Comparison of ENCODE assay signal across 2 cellular contexts in genomic region chr6:3761989-3762270, GRCh38.
TF ChIP-seq lines count a peak whose summit lies in the region.

No MANE protein-coding gene starts in this region.

TF ChIP-seq in GM23338, 12 proteins besides CTCF, POLR2A, EP300 and RAD21:
- TF ChIP-seq ZNF462 (CRISPR knock-in tag; IDR thresholded peaks at IDR 0.05) (no peak), STAT1 (IDR thresholded peaks at IDR 0.05; ENCODE audit: unreplicated experiment) (no peak), ZNF114 (CRISPR knock-in tag; IDR thresholded peaks at IDR 0.05) (no peak)

TF ChIP-seq in K562, 482 proteins besides CTCF, POLR2A, EP300 and RAD21:
- TF ChIP-seq CUX1 (CRISPR knock-in tag; IDR thresholded peaks at IDR 0.05) (no peak), SP2 (IDR thresholded peaks at IDR 0.05; ENCODE audit: extremely low read depth, low read depth, low read length, poor library complexity, severe bottlenecking) (no peak), CBFA2T3 (IDR thresholded peaks at IDR 0.05) (no peak), SAFB (IDR thresholded peaks at IDR 0.05; ENCODE audit: borderline replicate concordance, low read depth, low read length) (no peak), CEBPG (CRISPR knock-in tag; IDR thresholded peaks at IDR 0.05) (no peak), CEBPG (tag; conservative IDR thresholded peaks at IDR 0.05 in 1 of 2, IDR thresholded peaks at IDR 0.05 in 1 of 2) (no peak), KAT7 (CRISPR knock-in tag; IDR thresholded peaks at IDR 0.05; ENCODE audit: borderline replicate concordance) (no peak), MXI1 (IDR thresholded peaks at IDR 0.05; ENCODE audit: low read depth, low read length) (no peak), BCOR (IDR thresholded peaks at IDR 0.05) (no peak), OTX1 (CRISPR knock-in tag; IDR thresholded peaks at IDR 0.05) (no peak), CTCFL (IDR thresholded peaks at IDR 0.05; ENCODE audit: borderline replicate concordance, insufficient read depth, low read depth, low read length, poor library complexity, severe bottlenecking) (no peak), HNRNPLL (IDR thresholded peaks at IDR 0.05; ENCODE audit: low read depth, low read length, poor library complexity, severe bottlenecking) (no peak), HDAC3 (IDR thresholded peaks at IDR 0.05; ENCODE audit: borderline replicate concordance, partially characterized antibody) (no peak), PCBP1 (IDR thresholded peaks at IDR 0.05; ENCODE audit: low read depth, low read length, poor library complexity, severe bottlenecking) (no peak)
- TF ChIP-seq, protein P1, sequence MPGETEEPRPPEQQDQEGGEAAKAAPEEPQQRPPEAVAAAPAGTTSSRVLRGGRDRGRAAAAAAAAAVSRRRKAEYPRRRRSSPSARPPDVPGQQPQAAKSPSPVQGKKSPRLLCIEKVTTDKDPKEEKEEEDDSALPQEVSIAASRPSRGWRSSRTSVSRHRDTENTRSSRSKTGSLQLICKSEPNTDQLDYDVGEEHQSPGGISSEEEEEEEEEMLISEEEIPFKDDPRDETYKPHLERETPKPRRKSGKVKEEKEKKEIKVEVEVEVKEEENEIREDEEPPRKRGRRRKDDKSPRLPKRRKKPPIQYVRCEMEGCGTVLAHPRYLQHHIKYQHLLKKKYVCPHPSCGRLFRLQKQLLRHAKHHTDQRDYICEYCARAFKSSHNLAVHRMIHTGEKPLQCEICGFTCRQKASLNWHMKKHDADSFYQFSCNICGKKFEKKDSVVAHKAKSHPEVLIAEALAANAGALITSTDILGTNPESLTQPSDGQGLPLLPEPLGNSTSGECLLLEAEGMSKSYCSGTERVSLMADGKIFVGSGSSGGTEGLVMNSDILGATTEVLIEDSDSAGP (CRISPR knock-in tag; IDR thresholded peaks at IDR 0.05): no peak
- TF ChIP-seq, protein P2, sequence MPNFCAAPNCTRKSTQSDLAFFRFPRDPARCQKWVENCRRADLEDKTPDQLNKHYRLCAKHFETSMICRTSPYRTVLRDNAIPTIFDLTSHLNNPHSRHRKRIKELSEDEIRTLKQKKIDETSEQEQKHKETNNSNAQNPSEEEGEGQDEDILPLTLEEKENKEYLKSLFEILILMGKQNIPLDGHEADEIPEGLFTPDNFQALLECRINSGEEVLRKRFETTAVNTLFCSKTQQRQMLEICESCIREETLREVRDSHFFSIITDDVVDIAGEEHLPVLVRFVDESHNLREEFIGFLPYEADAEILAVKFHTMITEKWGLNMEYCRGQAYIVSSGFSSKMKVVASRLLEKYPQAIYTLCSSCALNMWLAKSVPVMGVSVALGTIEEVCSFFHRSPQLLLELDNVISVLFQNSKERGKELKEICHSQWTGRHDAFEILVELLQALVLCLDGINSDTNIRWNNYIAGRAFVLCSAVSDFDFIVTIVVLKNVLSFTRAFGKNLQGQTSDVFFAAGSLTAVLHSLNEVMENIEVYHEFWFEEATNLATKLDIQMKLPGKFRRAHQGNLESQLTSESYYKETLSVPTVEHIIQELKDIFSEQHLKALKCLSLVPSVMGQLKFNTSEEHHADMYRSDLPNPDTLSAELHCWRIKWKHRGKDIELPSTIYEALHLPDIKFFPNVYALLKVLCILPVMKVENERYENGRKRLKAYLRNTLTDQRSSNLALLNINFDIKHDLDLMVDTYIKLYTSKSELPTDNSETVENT (CRISPR knock-in tag; IDR thresholded peaks at IDR 0.05): no peak
